In genomic region chr19:10325732-10326131, GRCh38 we compare ENCODE assay signal across 26 cellular contexts.
"Had no signal": no experiment of that assay in that cellular context is flagged by ENCODE, and none has a peak within 500 bp of the region (broad histone marks: within the 10 kb centered on the region; RNA-seq: fewer than 3 reads in every experiment).

No MANE protein-coding gene starts in this region.

- H3K27ac ChIP-seq: epithelial cell of prostate, esophagus squamous epithelium, gastroesophageal sphincter had no signal

- H3K36me3 Mint-ChIP-seq: activated naive CD8-positive, alpha-beta T cell had no signal

- H3K4me3 Mint-ChIP-seq: activated CD4-positive, alpha-beta memory T cell treated with anti-CD3 and anti-CD28 coated beads for 36 hours; activated CD4-positive, alpha-beta T cell treated with anti-CD3 and anti-CD28 coated beads for 36 hours; activated CD4-positive, alpha-beta T cell treated with anti-CD3 and anti-CD28 coated beads, Interleukin-2, amount 10 ng/mL, durations not matched to agents 24 days and 14 days; activated CD8-positive, alpha-beta memory T cell treated with anti-CD3 and anti-CD28 coated beads, Interleukin-2, amount 10 ng/mL, durations not matched to agents 7 days and 5 days; activated CD8-positive, alpha-beta T cell treated with anti-CD3 and anti-CD28 coated beads, Interleukin-2, amount 10 ng/mL, durations not matched to agents 7 days and 5 days; activated naive CD8-positive, alpha-beta T cell; activated T-helper 1 cell treated with anti-CD3 and anti-CD28 coated beads, Interleukin-12 subunit alpha, Interleukin-12 subunit beta, Interleukin-2, Interleukin-4 antibody, amounts not matched to agents 30 ng/mL and 10 ng/mL and 1 ng/mL, durations not matched to agents 14 hours and 24 hours and 36 hours had no signal

- H3K9me3 ChIP-seq: esophagus squamous epithelium, gastroesophageal sphincter had no signal

- H3K4me1 Mint-ChIP-seq: activated CD4-positive, alpha-beta T cell treated with anti-CD3 and anti-CD28 coated beads for 36 hours; activated CD4-positive, alpha-beta T cell treated with anti-CD3 and anti-CD28 coated beads, Interleukin-2, amount 10 ng/mL, durations not matched to agents 24 days and 14 days had no signal

- DNase-seq: activated CD4-positive, alpha-beta memory T cell treated with anti-CD3 and anti-CD28 coated beads for 36 hours; activated CD4-positive, alpha-beta T cell treated with anti-CD3 and anti-CD28 coated beads for 36 hours; activated CD4-positive, alpha-beta T cell treated with anti-CD3 and anti-CD28 coated beads, Interleukin-2, amount 10 ng/mL, durations not matched to agents 24 days and 14 days; activated CD4-positive, CD25-positive, alpha-beta regulatory T cell; activated CD4-positive, CD25-positive, alpha-beta regulatory T cell treated with anti-CD3 and anti-CD28 coated beads, Interleukin-2, amount 50 U/mL, for 72 hours; activated CD8-positive, alpha-beta memory T cell treated with anti-CD3 and anti-CD28 coated beads, Interleukin-2, amount 10 ng/mL, durations not matched to agents 7 days and 5 days; activated CD8-positive, alpha-beta memory T cell treated with anti-CD3 and anti-CD28 coated beads, Interleukin-2, amount 50 U/mL, for 4 hours; activated CD8-positive, alpha-beta T cell treated with anti-CD3 and anti-CD28 coated beads, Interleukin-2, amount 10 ng/mL, durations not matched to agents 7 days and 5 days; activated effector memory CD4-positive, alpha-beta T cell treated with anti-CD3 and anti-CD28 coated beads, Interleukin-2, amount 50 U/mL, for 16 hours; activated naive CD4-positive, alpha-beta T cell treated with anti-CD3 and anti-CD28 coated beads, Interleukin-2, amount 50 U/mL, for 16 hours; activated naive CD4-positive, alpha-beta T cell treated with Interleukin-2 at 50 U/mL for 16 hours; activated T-cell treated with anti-CD3 and anti-CD28 coated beads, Interleukin-2, amount 50 U/mL, for 1 hour; activated T-cell treated with anti-CD3 and anti-CD28 coated beads, Interleukin-2, amount 50 U/mL, for 48 hours; amniotic stem cell; anterior cingulate cortex; caudate nucleus; cortex of kidney; effector CD8-positive, alpha-beta T cell; esophagus squamous epithelium; foreskin melanocyte; T-helper 2 cell had no signal

- H3K27ac Mint-ChIP-seq: activated CD4-positive, alpha-beta memory T cell treated with anti-CD3 and anti-CD28 coated beads for 36 hours; activated CD4-positive, alpha-beta T cell treated with anti-CD3 and anti-CD28 coated beads for 36 hours; activated CD4-positive, alpha-beta T cell treated with anti-CD3 and anti-CD28 coated beads, Interleukin-2, amount 10 ng/mL, durations not matched to agents 24 days and 14 days; activated CD8-positive, alpha-beta memory T cell treated with anti-CD3 and anti-CD28 coated beads, Interleukin-2, amount 10 ng/mL, durations not matched to agents 7 days and 5 days; activated CD8-positive, alpha-beta T cell treated with anti-CD3 and anti-CD28 coated beads, Interleukin-2, amount 10 ng/mL, durations not matched to agents 7 days and 5 days; activated naive CD8-positive, alpha-beta T cell; activated T-helper 1 cell treated with anti-CD3 and anti-CD28 coated beads, Interleukin-12 subunit alpha, Interleukin-12 subunit beta, Interleukin-2, Interleukin-4 antibody, amounts not matched to agents 30 ng/mL and 10 ng/mL and 1 ng/mL, durations not matched to agents 14 hours and 24 hours and 36 hours; activated T-helper 2 cell treated with anti-CD3 and anti-CD28 coated beads, Interferon-gamma antibody, Interleukin-2, Interleukin-4, amounts not matched to agents 10 μg/mL and 5 μg/mL and 100 μg/mL, durations not matched to agents 14 hours and 24 hours and 36 hours had no signal

- H3K4me3 ChIP-seq: esophagus squamous epithelium, gastroesophageal sphincter had no signal

- H3K27me3 ChIP-seq: esophagus squamous epithelium, gastroesophageal sphincter had no signal

- H3K9me3 Mint-ChIP-seq: activated CD4-positive, alpha-beta memory T cell treated with anti-CD3 and anti-CD28 coated beads for 36 hours; activated CD4-positive, alpha-beta T cell treated with anti-CD3 and anti-CD28 coated beads, Interleukin-2, amount 10 ng/mL, durations not matched to agents 24 days and 14 days; activated T-helper 1 cell treated with anti-CD3 and anti-CD28 coated beads, Interleukin-12 subunit alpha, Interleukin-12 subunit beta, Interleukin-2, Interleukin-4 antibody, amounts not matched to agents 30 ng/mL and 10 ng/mL and 1 ng/mL, durations not matched to agents 14 hours and 24 hours and 36 hours; activated T-helper 2 cell treated with anti-CD3 and anti-CD28 coated beads, Interferon-gamma antibody, Interleukin-2, Interleukin-4, amounts not matched to agents 10 μg/mL and 5 μg/mL and 100 μg/mL, durations not matched to agents 14 hours and 24 hours and 36 hours had no signal

- ATAC-seq: activated CD4-positive, alpha-beta T cell treated with anti-CD3 and anti-CD28 coated beads for 36 hours; activated CD8-positive, alpha-beta memory T cell treated with anti-CD3 and anti-CD28 coated beads, Interleukin-2, amount 10 ng/mL, durations not matched to agents 7 days and 5 days; activated CD8-positive, alpha-beta T cell treated with anti-CD3 and anti-CD28 coated beads, Interleukin-2, amount 10 ng/mL, durations not matched to agents 7 days and 5 days; gastroesophageal sphincter had no signal

- H3K4me1 ChIP-seq: esophagus squamous epithelium, gastroesophageal sphincter had no signal

- H3K27me3 Mint-ChIP-seq: activated CD4-positive, alpha-beta memory T cell treated with anti-CD3 and anti-CD28 coated beads for 36 hours; activated CD4-positive, alpha-beta T cell treated with anti-CD3 and anti-CD28 coated beads for 36 hours; activated CD4-positive, alpha-beta T cell treated with anti-CD3 and anti-CD28 coated beads, Interleukin-2, amount 10 ng/mL, durations not matched to agents 24 days and 14 days; activated CD8-positive, alpha-beta memory T cell treated with anti-CD3 and anti-CD28 coated beads, Interleukin-2, amount 10 ng/mL, durations not matched to agents 7 days and 5 days; activated naive CD8-positive, alpha-beta T cell had no signal
